In the genomic region with DNA sequence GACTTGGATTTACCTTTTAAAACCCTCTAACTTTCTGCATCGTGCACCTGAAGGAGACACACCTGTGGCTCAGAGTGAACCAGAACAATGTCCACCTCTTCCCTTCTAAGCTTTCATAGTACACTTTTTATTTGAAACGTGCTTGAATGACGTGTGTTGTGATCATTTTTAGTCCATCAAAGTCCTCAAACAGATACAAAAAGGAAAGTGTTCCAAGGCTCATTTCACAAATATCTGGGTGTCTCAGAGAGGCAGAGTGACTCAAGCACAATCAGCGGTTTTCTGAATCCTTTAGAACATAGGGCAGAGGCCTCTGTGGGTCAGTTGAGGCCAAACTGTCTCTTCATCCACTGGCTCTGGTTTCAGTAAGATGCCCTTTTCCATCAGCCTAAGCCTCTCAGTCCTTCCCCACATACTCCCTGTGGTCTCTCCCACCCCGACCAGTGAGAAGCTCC, we compare ENCODE assay signal across 11 cellular contexts. TPM values are rescaled to one million over a fixed set of nuclear protein-coding genes. Genes with fewer than 3 reads are reported as not detected.
A peak's percentile ranks its signal among the peaks of the same experiment; 100 is the strongest.
DNase-seq lines count a peak whose midpoint lies in the region; ATAC-seq and TF ChIP-seq lines count a peak whose summit lies in the region.
"Had no signal": no experiment of that assay in that cellular context is flagged by ENCODE, and none has a peak within 500 bp of the region (broad histone marks: within the 10 kb centered on the region; RNA-seq: fewer than 3 reads in every experiment).

No MANE protein-coding gene starts in this region.

- H3K4me1 Mint-ChIP-seq in immature natural killer cell = peaks cover 28 to 29% of the 10 kb centered on the region in 2 donors

- H3K9me3 Mint-ChIP-seq in immature natural killer cell = no peaks in the 10 kb centered on the region
- H3K9me3 Mint-ChIP-seq: activated naive CD8-positive, alpha-beta T cell treated with anti-CD3 and anti-CD28 coated beads for 36 hours; naive thymus-derived CD8-positive, alpha-beta T cell had no signal

- H3K36me3 ChIP-seq in SJCRH30 = no peaks in the 10 kb centered on the region
- no peaks in the 10 kb centered on the region for H3K36me3 ChIP-seq in hepatocyte (replicated peaks; ENCODE audit: insufficient read depth, low read depth)
- no peaks in the 10 kb centered on the region for H3K36me3 ChIP-seq in stomach

- H3K4me3 Mint-ChIP-seq in immature natural killer cell = no peak overlapping the region
- H3K4me3 Mint-ChIP-seq: activated naive CD8-positive, alpha-beta T cell treated with anti-CD3 and anti-CD28 coated beads for 36 hours; naive thymus-derived CD8-positive, alpha-beta T cell had no signal

- 65% methylated on average over 5 of the region's 5 CpGs for WGBS in hepatocyte (ENCODE audit: low lambda C conversion rate, missing lambda C conversion rate)
- 27 to 43% (median 40%) methylated on average over 4 to 5 of the region's 5 CpGs for WGBS in stomach, 5 donors

- TF ChIP-seq CTCF in GM13977 (IDR thresholded peaks at IDR 0.05; ENCODE audit: extremely low read depth, insufficient read depth, missing control alignments) = no peak
- no peak for TF ChIP-seq CTCF in hepatocyte (IDR thresholded peaks at IDR 0.05; ENCODE audit: poor library complexity)
- no peak for TF ChIP-seq CTCF in stomach (IDR thresholded peaks at IDR 0.05)

- ATAC-seq in GM19395 (IDR thresholded peaks at IDR 0.05; ENCODE audit: unreplicated experiment) (no peak), GM21526 (IDR thresholded peaks at IDR 0.05; ENCODE audit: low FRiP score, unreplicated experiment) (no peak), HG03280 (IDR thresholded peaks at IDR 0.05; ENCODE audit: unreplicated experiment) (no peak)
- ATAC-seq: naive thymus-derived CD8-positive, alpha-beta T cell had no signal

- intact Hi-C loops in stomach (cut with DNase I; ENCODE audit: low total_unique reads) = no loop called here

- TF ChIP-seq EP300 in stomach (IDR thresholded peaks at IDR 0.05) = no peak

- H3K27me3 ChIP-seq in SJCRH30 (no peaks in the 10 kb centered on the region), hepatocyte (no peaks in the 10 kb centered on the region), stomach (no peaks in the 10 kb centered on the region)

- peak; percentile 36 for DNase-seq in GM13977 (ENCODE audit: low spot score)
- no peak for DNase-seq in SJCRH30
- peak; percentile 38 for DNase-seq in hepatocyte (ENCODE audit: low spot score)
- no peak for DNase-seq in stomach
- no peak for DNase-seq in immature natural killer cell
- DNase-seq: activated naive CD8-positive, alpha-beta T cell treated with anti-CD3 and anti-CD28 coated beads for 36 hours; Karpas-422; naive thymus-derived CD8-positive, alpha-beta T cell had no signal

- H3K4me3 ChIP-seq in SJCRH30 = no peak overlapping the region
- H3K4me3 ChIP-seq in hepatocyte = no peak overlapping the region
- H3K4me3 ChIP-seq in stomach = no peak overlapping the region

- no peaks in the 10 kb centered on the region for H4K20me1 ChIP-seq in hepatocyte (ENCODE audit: insufficient read depth, poor library complexity, severe bottlenecking)

- no peaks in the 10 kb centered on the region for H3K9me2 ChIP-seq in hepatocyte (replicated peaks; ENCODE audit: insufficient read depth)

- H3K36me3 Mint-ChIP-seq in immature natural killer cell = no peaks in the 10 kb centered on the region
- H3K36me3 Mint-ChIP-seq: activated naive CD8-positive, alpha-beta T cell treated with anti-CD3 and anti-CD28 coated beads for 36 hours; naive thymus-derived CD8-positive, alpha-beta T cell had no signal

- no peak overlapping the region for H3K4me2 ChIP-seq in hepatocyte

- H3K9me3 ChIP-seq in SJCRH30 (replicated peaks) (no peaks in the 10 kb centered on the region), hepatocyte (ENCODE audit: low read depth) (no peaks in the 10 kb centered on the region), stomach (no peaks in the 10 kb centered on the region)

- in situ Hi-C loops in GM13977 (cut with MboI; ENCODE audit: low pct_unique_long_range_greater_than_20kb, low sequenced_read_pairs, unreplicated experiment) = loop anchor here (25.0 kb wide), 1 partner anchor 342 kb away; no protein-coding TSS in a partner anchor

- no peak for TF ChIP-seq POLR2A in stomach (IDR thresholded peaks at IDR 0.05)

- peaks cover 37% of the 10 kb centered on the region for H3K4me1 ChIP-seq in SJCRH30
- H3K4me1 ChIP-seq in hepatocyte (ENCODE audit: insufficient read depth) = peaks cover 50% of the 10 kb centered on the region
- H3K4me1 ChIP-seq in stomach = peaks cover 52 to 100% (median 72%) of the 10 kb centered on the region in 4 donors

- no peak overlapping the region for H3K27ac Mint-ChIP-seq in immature natural killer cell
- H3K27ac Mint-ChIP-seq: activated naive CD8-positive, alpha-beta T cell treated with anti-CD3 and anti-CD28 coated beads for 36 hours; naive thymus-derived CD8-positive, alpha-beta T cell had no signal

- no peak overlapping the region for H2AFZ ChIP-seq in hepatocyte

- H3K79me2 ChIP-seq in hepatocyte = no peaks in the 10 kb centered on the region

- H3K27me3 Mint-ChIP-seq in immature natural killer cell (ENCODE audit: low read depth in 3 of 3) = peaks cover 2 to 10% (median 3%) of the 10 kb centered on the region in 3 donors
- H3K27me3 Mint-ChIP-seq: activated naive CD8-positive, alpha-beta T cell treated with anti-CD3 and anti-CD28 coated beads for 36 hours; naive thymus-derived CD8-positive, alpha-beta T cell had no signal

- peak overlapping the region; percentile 19 for H3K27ac ChIP-seq in SJCRH30
- H3K27ac ChIP-seq in hepatocyte = peak overlapping the region; percentile 92
- H3K27ac ChIP-seq in stomach = peak overlapping the region; percentile 84 to 97 (median 91)

RNA-seq across cellular contexts. Expression of a gene that starts 49.7 kb away (rescaled TPM):
- 144 and 157 TPM in 2 replicates for total RNA-seq in SJCRH30 (2014; rRNA removed; shearing (Covaris generic))
- total RNA-seq in hepatocyte (96.4 and 99.6 TPM in 2 replicates), stomach (100 to 1,000 TPM in 1 of 5 donors, 10 to 100 TPM in 4; 21.4 to 145 (median 51.9) TPM)
- polyA plus RNA-seq in hepatocyte (51.8 and 55.0 TPM in 2 replicates), stomach (100 to 1,000 TPM in 1 of 3 donors, 10 to 100 TPM in 2; 63.4 to 102 (median 72.9) TPM), immature natural killer cell (10 to 100 TPM; 23.6 to 32.4 (median 29.4) TPM)

Comparison
In these comparisons a context has a peak if more than half of its experiments do, and no peak if none do; other contexts are left out.
1. DNase-seq: peak in GM13977 (single experiment) and hepatocyte (single experiment); none in SJCRH30 (0 of 2), stomach (single experiment) and immature natural killer cell (0 of 3).
2. H3K27ac ChIP-seq: peak in every context shown above with its lines; median percentile 92 in hepatocyte; 91 in stomach; 19 in SJCRH30.